ENCODE assay signal across 1 cellular context in genomic region chr1:39196244-39197215, GRCh38.
TF ChIP-seq lines count a peak whose summit lies in the region.

No MANE protein-coding gene starts in this region.

TF ChIP-seq in K562, 482 proteins besides CTCF, POLR2A, EP300 and RAD21 (continued from another document and continues in another):
- TF ChIP-seq, protein P1, sequence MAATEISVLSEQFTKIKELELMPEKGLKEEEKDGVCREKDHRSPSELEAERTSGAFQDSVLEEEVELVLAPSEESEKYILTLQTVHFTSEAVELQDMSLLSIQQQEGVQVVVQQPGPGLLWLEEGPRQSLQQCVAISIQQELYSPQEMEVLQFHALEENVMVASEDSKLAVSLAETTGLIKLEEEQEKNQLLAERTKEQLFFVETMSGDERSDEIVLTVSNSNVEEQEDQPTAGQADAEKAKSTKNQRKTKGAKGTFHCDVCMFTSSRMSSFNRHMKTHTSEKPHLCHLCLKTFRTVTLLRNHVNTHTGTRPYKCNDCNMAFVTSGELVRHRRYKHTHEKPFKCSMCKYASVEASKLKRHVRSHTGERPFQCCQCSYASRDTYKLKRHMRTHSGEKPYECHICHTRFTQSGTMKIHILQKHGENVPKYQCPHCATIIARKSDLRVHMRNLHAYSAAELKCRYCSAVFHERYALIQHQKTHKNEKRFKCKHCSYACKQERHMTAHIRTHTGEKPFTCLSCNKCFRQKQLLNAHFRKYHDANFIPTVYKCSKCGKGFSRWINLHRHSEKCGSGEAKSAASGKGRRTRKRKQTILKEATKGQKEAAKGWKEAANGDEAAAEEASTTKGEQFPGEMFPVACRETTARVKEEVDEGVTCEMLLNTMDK (IDR thresholded peaks at IDR 0.05; ENCODE audit: borderline replicate concordance, insufficient read depth, low read depth, low read length, poor library complexity, severe bottlenecking) = no peak
- TF ChIP-seq SUPT5H (IDR thresholded peaks at IDR 0.05) (no peak), ZNF79 (CRISPR knock-in tag; IDR thresholded peaks at IDR 0.05; ENCODE audit: low read depth) (no peak), GABPB1 (CRISPR knock-in tag; IDR thresholded peaks at IDR 0.05) (peak; percentile 64), RNF2 (IDR thresholded peaks at IDR 0.05) (peak; percentile 69; the same call in 1 of the 2 replicates), RHOXF2B (CRISPR knock-in tag; conservative IDR thresholded peaks at IDR 0.05) (0 out of 2 replicates have a peak, but pooled peaks have one; percentile 43), PHF8 (IDR thresholded peaks at IDR 0.05; ENCODE audit: borderline replicate concordance, low read length) (no peak), ZBTB17 (CRISPR knock-in tag; IDR thresholded peaks at IDR 0.05) (0 out of 2 replicates have a peak, but pooled peaks have one; percentile 27), PURB (CRISPR knock-in tag; IDR thresholded peaks at IDR 0.05; ENCODE audit: low read depth) (no peak), EWSR1 (IDR thresholded peaks at IDR 0.05; ENCODE audit: borderline replicate concordance, low read depth, partially characterized antibody) (no peak), PHB2 (IDR thresholded peaks at IDR 0.05; ENCODE audit: low read depth) (no peak), PHB (CRISPR knock-in tag; IDR thresholded peaks at IDR 0.05) (no peak), HDAC6 (IDR thresholded peaks at IDR 0.05; ENCODE audit: low read depth, low read length) (no peak), BACH1 (tag; IDR thresholded peaks at IDR 0.05) (no peak), SREBF1 (IDR thresholded peaks at IDR 0.05; ENCODE audit: borderline replicate concordance, low read depth, low read length) (no peak), RCOR1 (IDR thresholded peaks at IDR 0.05; ENCODE audit: borderline replicate concordance in 1 of 2, low read depth in 2 of 2, low read length in 2 of 2) (peak in 1 of 2 experiments; percentile 83; a peak in 2 of 4 replicates), HNRNPUL1 (IDR thresholded peaks at IDR 0.05; ENCODE audit: low read length) (no peak), SIX5 (IDR thresholded peaks at IDR 0.05; ENCODE audit: borderline replicate concordance in 1 of 2, insufficient read depth in 1 of 2, low read depth in 1 of 2, low read length in 2 of 2) (0 out of 4 replicates have a peak, but pooled peaks of 1 of the 2 experiments have one; percentile 1), DPF2 (IDR thresholded peaks at IDR 0.05) (peak; percentile 25), ZNF175 (CRISPR knock-in tag; IDR thresholded peaks at IDR 0.05; ENCODE audit: low read depth) (0 out of 2 replicates have a peak, but pooled peaks have one; percentile 0), JUNB (CRISPR knock-in tag; conservative IDR thresholded peaks at IDR 0.05) (0 out of 2 replicates have a peak, but pooled peaks have one; percentile 4), AFF1 (IDR thresholded peaks at IDR 0.05; ENCODE audit: low read depth in 1 of 2, partially characterized antibody in 2 of 2) (no peak), ZNF274 (IDR thresholded peaks at IDR 0.05; ENCODE audit: borderline replicate concordance, low read depth, low read length) (no peak), TBL1XR1 (IDR thresholded peaks at IDR 0.05; ENCODE audit: low read length in 2 of 2) (no peak; a peak in 1 of 4 replicates), BHLHE40 (IDR thresholded peaks at IDR 0.05; ENCODE audit: low read length) (no peak), C11orf30 (IDR thresholded peaks at IDR 0.05; ENCODE audit: low read depth) (no peak), ZNF444 (CRISPR knock-in tag; IDR thresholded peaks at IDR 0.05) (no peak; the same call in 1 of the 2 replicates), TFAP4 (CRISPR knock-in tag; IDR thresholded peaks at IDR 0.05; ENCODE audit: borderline replicate concordance) (no peak), HMBOX1 (IDR thresholded peaks at IDR 0.05) (peak; percentile 95), KLF13 (tag; IDR thresholded peaks at IDR 0.05; ENCODE audit: borderline replicate concordance, low read depth) (no peak), THAP7 (CRISPR knock-in tag; IDR thresholded peaks at IDR 0.05) (no peak), MEIS2 (IDR thresholded peaks at IDR 0.05; ENCODE audit: partially characterized antibody) (peak; percentile 91), TEAD2 (tag; IDR thresholded peaks at IDR 0.05) (no peak), ZNF589 (CRISPR knock-in tag; IDR thresholded peaks at IDR 0.05; ENCODE audit: low read depth) (peak; percentile 52; the same call in 1 of the 2 replicates), CREB5 (CRISPR knock-in tag; IDR thresholded peaks at IDR 0.05) (no peak), PTTG1 (tag; IDR thresholded peaks at IDR 0.05; ENCODE audit: low read depth) (no peak), FOXP1 (CRISPR knock-in tag; IDR thresholded peaks at IDR 0.05) (no peak), GATAD2B (IDR thresholded peaks at IDR 0.05; ENCODE audit: borderline replicate concordance) (peak; percentile 64; the same call in 1 of the 2 replicates), ZFP91 (CRISPR knock-in tag; IDR thresholded peaks at IDR 0.05) (no peak), ZNF561 (CRISPR knock-in tag; conservative IDR thresholded peaks at IDR 0.05) (no peak), SAFB2 (IDR thresholded peaks at IDR 0.05; ENCODE audit: borderline replicate concordance, low read depth, low read length, severe bottlenecking) (no peak)
- TF ChIP-seq, protein P2, sequence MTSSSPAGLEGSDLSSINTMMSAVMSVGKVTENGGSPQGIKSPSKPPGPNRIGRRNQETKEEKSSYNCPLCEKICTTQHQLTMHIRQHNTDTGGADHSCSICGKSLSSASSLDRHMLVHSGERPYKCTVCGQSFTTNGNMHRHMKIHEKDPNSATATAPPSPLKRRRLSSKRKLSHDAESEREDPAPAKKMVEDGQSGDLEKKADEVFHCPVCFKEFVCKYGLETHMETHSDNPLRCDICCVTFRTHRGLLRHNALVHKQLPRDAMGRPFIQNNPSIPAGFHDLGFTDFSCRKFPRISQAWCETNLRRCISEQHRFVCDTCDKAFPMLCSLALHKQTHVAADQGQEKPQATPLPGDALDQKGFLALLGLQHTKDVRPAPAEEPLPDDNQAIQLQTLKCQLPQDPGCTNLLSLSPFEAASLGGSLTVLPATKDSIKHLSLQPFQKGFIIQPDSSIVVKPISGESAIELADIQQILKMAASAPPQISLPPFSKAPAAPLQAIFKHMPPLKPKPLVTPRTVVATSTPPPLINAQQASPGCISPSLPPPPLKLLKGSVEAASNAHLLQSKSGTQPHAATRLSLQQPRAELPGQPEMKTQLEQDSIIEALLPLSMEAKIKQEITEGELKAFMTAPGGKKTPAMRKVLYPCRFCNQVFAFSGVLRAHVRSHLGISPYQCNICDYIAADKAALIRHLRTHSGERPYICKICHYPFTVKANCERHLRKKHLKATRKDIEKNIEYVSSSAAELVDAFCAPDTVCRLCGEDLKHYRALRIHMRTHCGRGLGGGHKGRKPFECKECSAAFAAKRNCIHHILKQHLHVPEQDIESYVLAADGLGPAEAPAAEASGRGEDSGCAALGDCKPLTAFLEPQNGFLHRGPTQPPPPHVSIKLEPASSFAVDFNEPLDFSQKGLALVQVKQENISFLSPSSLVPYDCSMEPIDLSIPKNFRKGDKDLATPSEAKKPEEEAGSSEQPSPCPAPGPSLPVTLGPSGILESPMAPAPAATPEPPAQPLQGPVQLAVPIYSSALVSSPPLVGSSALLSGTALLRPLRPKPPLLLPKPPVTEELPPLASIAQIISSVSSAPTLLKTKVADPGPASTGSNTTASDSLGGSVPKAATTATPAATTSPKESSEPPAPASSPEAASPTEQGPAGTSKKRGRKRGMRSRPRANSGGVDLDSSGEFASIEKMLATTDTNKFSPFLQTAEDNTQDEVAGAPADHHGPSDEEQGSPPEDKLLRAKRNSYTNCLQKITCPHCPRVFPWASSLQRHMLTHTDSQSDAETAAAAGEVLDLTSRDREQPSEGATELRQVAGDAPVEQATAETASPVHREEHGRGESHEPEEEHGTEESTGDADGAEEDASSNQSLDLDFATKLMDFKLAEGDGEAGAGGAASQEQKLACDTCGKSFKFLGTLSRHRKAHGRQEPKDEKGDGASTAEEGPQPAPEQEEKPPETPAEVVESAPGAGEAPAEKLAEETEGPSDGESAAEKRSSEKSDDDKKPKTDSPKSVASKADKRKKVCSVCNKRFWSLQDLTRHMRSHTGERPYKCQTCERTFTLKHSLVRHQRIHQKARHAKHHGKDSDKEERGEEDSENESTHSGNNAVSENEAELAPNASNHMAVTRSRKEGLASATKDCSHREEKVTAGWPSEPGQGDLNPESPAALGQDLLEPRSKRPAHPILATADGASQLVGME (CRISPR knock-in tag; IDR thresholded peaks at IDR 0.05) = no peak
- TF ChIP-seq, protein P3, sequence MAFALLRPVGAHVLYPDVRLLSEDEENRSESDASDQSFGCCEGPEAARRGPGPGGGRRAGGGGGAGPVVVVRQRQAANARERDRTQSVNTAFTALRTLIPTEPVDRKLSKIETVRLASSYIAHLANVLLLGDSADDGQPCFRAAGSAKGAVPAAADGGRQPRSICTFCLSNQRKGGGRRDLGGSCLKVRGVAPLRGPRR (CRISPR knock-in tag; IDR thresholded peaks at IDR 0.05) = no peak
- TF ChIP-seq, protein P4, sequence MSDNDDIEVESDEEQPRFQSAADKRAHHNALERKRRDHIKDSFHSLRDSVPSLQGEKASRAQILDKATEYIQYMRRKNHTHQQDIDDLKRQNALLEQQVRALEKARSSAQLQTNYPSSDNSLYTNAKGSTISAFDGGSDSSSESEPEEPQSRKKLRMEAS (CRISPR knock-in tag; IDR thresholded peaks at IDR 0.05) = no peak
